ENCODE assay signal across 1 cellular context in genomic region chr10:48306870-48307531, GRCh38.
TF ChIP-seq lines count a peak whose summit lies in the region.

No MANE protein-coding gene starts in this region.

TF ChIP-seq in K562, 482 proteins besides CTCF, POLR2A, EP300 and RAD21 (continued from another document and continues in another):
- TF ChIP-seq HES1 (IDR thresholded peaks at IDR 0.05; ENCODE audit: low read depth) (no peak), KLF13 (tag; IDR thresholded peaks at IDR 0.05; ENCODE audit: borderline replicate concordance, low read depth) (0 out of 2 replicates have a peak, but pooled peaks have one; percentile 8), ZHX1 (conservative IDR thresholded peaks at IDR 0.05; ENCODE audit: low read length) (no peak), GABPA (tag; conservative IDR thresholded peaks at IDR 0.05; ENCODE audit: low read depth) (no peak; the same call in 1 of the 2 replicates), ZNF12 (CRISPR knock-in tag; IDR thresholded peaks at IDR 0.05) (no peak), XRCC5 (IDR thresholded peaks at IDR 0.05; ENCODE audit: low read depth, low read length) (no peak), GATAD2B (IDR thresholded peaks at IDR 0.05; ENCODE audit: borderline replicate concordance) (no peak), ELF4 (CRISPR knock-in tag; IDR thresholded peaks at IDR 0.05) (no peak), KHSRP (IDR thresholded peaks at IDR 0.05) (no peak), RBM25 (IDR thresholded peaks at IDR 0.05; ENCODE audit: low read depth, low read length, severe bottlenecking) (no peak), RBM22 (IDR thresholded peaks at IDR 0.05; ENCODE audit: low read depth, low read length, poor library complexity, severe bottlenecking) (peak; percentile 22), CREBBP (IDR thresholded peaks at IDR 0.05; ENCODE audit: low read depth, low read length) (no peak), ZBTB17 (CRISPR knock-in tag; IDR thresholded peaks at IDR 0.05) (no peak), ATF3 (IDR thresholded peaks at IDR 0.05) (no peak), ATF3 (CRISPR knock-in tag; conservative IDR thresholded peaks at IDR 0.05) (no peak), ATF1 (CRISPR knock-in tag; IDR thresholded peaks at IDR 0.05) (no peak), ATF1 (tag; IDR thresholded peaks at IDR 0.05) (no peak), SMAD4 (CRISPR knock-in tag; conservative IDR thresholded peaks at IDR 0.05) (no peak), HDAC6 (IDR thresholded peaks at IDR 0.05; ENCODE audit: low read depth, low read length) (no peak), CREB5 (CRISPR knock-in tag; IDR thresholded peaks at IDR 0.05) (no peak), U2AF1 (optimal IDR thresholded peaks at IDR 0.05; ENCODE audit: low read depth, low read length) (no peak), HCFC1 (IDR thresholded peaks at IDR 0.05; ENCODE audit: low read depth, low read length) (no peak), MNT (conservative IDR thresholded peaks at IDR 0.05) (no peak), ATF6 (CRISPR knock-in tag; IDR thresholded peaks at IDR 0.05) (no peak), RBFOX2 (IDR thresholded peaks at IDR 0.05; ENCODE audit: low read depth, low read length) (peak; percentile 53), ZNF253 (CRISPR knock-in tag; conservative IDR thresholded peaks at IDR 0.05) (no peak), TRIM28 (IDR thresholded peaks at IDR 0.05) (no peak), BCOR (IDR thresholded peaks at IDR 0.05) (no peak), MXD1 (CRISPR knock-in tag; IDR thresholded peaks at IDR 0.05; ENCODE audit: borderline replicate concordance, poor library complexity, severe bottlenecking) (no peak), BRF1 (IDR thresholded peaks at IDR 0.05; ENCODE audit: borderline replicate concordance, extremely low read depth, insufficient read length) (no peak), DMBX1 (CRISPR knock-in tag; IDR thresholded peaks at IDR 0.05; ENCODE audit: borderline replicate concordance) (no peak), ILK (tag; IDR thresholded peaks at IDR 0.05; ENCODE audit: borderline replicate concordance, low read depth) (no peak), ZEB2 (IDR thresholded peaks at IDR 0.05) (no peak), ZNF766 (CRISPR knock-in tag; conservative IDR thresholded peaks at IDR 0.05) (no peak), GMEB1 (CRISPR knock-in tag; IDR thresholded peaks at IDR 0.05) (no peak), ZNF146 (CRISPR knock-in tag; IDR thresholded peaks at IDR 0.05; ENCODE audit: unreplicated experiment) (no peak), DACH1 (IDR thresholded peaks at IDR 0.05; ENCODE audit: partially characterized antibody) (no peak), HMGN3 (IDR thresholded peaks at IDR 0.05; ENCODE audit: borderline replicate concordance, extremely low read depth, insufficient read length, low read depth, low read length) (peak; percentile 45), XRCC3 (IDR thresholded peaks at IDR 0.05) (no peak)
- TF ChIP-seq, protein P1, sequence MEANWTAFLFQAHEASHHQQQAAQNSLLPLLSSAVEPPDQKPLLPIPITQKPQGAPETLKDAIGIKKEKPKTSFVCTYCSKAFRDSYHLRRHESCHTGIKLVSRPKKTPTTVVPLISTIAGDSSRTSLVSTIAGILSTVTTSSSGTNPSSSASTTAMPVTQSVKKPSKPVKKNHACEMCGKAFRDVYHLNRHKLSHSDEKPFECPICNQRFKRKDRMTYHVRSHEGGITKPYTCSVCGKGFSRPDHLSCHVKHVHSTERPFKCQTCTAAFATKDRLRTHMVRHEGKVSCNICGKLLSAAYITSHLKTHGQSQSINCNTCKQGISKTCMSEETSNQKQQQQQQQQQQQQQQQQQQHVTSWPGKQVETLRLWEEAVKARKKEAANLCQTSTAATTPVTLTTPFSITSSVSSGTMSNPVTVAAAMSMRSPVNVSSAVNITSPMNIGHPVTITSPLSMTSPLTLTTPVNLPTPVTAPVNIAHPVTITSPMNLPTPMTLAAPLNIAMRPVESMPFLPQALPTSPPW (CRISPR knock-in tag; IDR thresholded peaks at IDR 0.05), result peak; percentile 91
- TF ChIP-seq, protein P2, sequence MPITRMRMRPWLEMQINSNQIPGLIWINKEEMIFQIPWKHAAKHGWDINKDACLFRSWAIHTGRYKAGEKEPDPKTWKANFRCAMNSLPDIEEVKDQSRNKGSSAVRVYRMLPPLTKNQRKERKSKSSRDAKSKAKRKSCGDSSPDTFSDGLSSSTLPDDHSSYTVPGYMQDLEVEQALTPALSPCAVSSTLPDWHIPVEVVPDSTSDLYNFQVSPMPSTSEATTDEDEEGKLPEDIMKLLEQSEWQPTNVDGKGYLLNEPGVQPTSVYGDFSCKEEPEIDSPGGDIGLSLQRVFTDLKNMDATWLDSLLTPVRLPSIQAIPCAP (CRISPR knock-in tag; IDR thresholded peaks at IDR 0.05; ENCODE audit: borderline replicate concordance), result no peak
- TF ChIP-seq, protein P3, sequence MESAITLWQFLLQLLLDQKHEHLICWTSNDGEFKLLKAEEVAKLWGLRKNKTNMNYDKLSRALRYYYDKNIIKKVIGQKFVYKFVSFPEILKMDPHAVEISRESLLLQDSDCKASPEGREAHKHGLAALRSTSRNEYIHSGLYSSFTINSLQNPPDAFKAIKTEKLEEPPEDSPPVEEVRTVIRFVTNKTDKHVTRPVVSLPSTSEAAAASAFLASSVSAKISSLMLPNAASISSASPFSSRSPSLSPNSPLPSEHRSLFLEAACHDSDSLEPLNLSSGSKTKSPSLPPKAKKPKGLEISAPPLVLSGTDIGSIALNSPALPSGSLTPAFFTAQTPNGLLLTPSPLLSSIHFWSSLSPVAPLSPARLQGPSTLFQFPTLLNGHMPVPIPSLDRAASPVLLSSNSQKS (CRISPR knock-in tag; IDR thresholded peaks at IDR 0.05), result no peak
- TF ChIP-seq, protein P4, sequence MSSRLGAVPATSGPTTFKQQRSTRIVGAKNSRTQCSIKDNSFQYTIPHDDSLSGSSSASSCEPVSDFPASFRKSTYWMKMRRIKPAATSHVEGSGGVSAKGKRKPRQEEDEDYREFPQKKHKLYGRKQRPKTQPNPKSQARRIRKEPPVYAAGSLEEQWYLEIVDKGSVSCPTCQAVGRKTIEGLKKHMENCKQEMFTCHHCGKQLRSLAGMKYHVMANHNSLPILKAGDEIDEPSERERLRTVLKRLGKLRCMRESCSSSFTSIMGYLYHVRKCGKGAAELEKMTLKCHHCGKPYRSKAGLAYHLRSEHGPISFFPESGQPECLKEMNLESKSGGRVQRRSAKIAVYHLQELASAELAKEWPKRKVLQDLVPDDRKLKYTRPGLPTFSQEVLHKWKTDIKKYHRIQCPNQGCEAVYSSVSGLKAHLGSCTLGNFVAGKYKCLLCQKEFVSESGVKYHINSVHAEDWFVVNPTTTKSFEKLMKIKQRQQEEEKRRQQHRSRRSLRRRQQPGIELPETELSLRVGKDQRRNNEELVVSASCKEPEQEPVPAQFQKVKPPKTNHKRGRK (tag; IDR thresholded peaks at IDR 0.05), result no peak
- TF ChIP-seq, protein P5, sequence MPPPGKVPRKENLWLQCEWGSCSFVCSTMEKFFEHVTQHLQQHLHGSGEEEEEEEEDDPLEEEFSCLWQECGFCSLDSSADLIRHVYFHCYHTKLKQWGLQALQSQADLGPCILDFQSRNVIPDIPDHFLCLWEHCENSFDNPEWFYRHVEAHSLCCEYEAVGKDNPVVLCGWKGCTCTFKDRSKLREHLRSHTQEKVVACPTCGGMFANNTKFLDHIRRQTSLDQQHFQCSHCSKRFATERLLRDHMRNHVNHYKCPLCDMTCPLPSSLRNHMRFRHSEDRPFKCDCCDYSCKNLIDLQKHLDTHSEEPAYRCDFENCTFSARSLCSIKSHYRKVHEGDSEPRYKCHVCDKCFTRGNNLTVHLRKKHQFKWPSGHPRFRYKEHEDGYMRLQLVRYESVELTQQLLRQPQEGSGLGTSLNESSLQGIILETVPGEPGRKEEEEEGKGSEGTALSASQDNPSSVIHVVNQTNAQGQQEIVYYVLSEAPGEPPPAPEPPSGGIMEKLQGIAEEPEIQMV (tag; conservative IDR thresholded peaks at IDR 0.05; ENCODE audit: low read depth), result no peak
